In the genomic region with DNA sequence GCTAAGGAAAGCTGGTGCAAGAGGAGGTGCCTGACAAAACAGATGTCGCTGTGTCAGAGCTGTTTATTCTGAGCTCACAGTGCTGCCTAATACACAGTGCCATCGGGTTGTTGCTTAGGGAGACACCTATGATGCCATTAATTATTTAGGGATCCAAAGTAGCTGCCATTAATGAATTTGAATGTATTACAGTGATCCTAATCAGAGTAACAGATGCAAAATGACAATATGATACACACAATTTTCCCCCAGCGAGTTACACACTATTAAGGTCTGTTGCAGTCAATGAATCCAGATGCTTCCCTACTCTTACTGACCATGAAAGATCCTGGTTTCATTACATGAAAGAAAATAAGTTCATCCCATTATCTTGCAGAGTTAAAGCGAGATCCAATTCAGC, we compare ENCODE assay signal across 28 cellular contexts.
"Had no signal": no experiment of that assay in that cellular context is flagged by ENCODE, and none has a peak within 500 bp of the region (broad histone marks: within the 10 kb centered on the region; RNA-seq: fewer than 3 reads in every experiment).

No MANE protein-coding gene starts in this region.

- H3K27me3 Mint-ChIP-seq: activated CD4-positive, alpha-beta T cell treated with anti-CD3 and anti-CD28 coated beads, Interleukin-2, amount 10 ng/mL, durations not matched to agents 24 days and 14 days had no signal

- DNase-seq: activated CD4-positive, alpha-beta memory T cell treated with anti-CD3 and anti-CD28 coated beads for 36 hours; activated CD4-positive, alpha-beta T cell treated with anti-CD3 and anti-CD28 coated beads, Interleukin-2, amount 10 ng/mL, durations not matched to agents 24 days and 14 days; activated CD8-positive, alpha-beta memory T cell treated with anti-CD3 and anti-CD28 coated beads, Interleukin-2, amount 50 U/mL, for 4 hours; activated gamma-delta T cell treated with Interleukin-2 at 50 U/mL for 16 hours; activated naive CD4-positive, alpha-beta T cell treated with anti-CD3 and anti-CD28 coated beads for 36 hours; activated T-cell treated with anti-CD3 and anti-CD28 coated beads for 4 hours; activated T-cell treated with anti-CD3 and anti-CD28 coated beads, Interleukin-2, amount 50 U/mL, for 4 hours; adrenal gland; body of pancreas; Kasumi-1; MM.1S; NCI-H1092 treated with DMSO at 0.1 percent for 48 hours; NCI-H1417; NCI-H146; NCI-H1930; NCI-H2081 treated with DMSO at 0.1 percent for 48 hours; NCI-H510A; NCI-H69; PC-9; SIG-M5 had no signal

- H3K4me2 ChIP-seq: PC-9 had no signal

- H3K4me3 Mint-ChIP-seq: activated CD4-positive, alpha-beta memory T cell treated with anti-CD3 and anti-CD28 coated beads for 36 hours; activated CD4-positive, alpha-beta T cell treated with anti-CD3 and anti-CD28 coated beads, Interleukin-2, amount 10 ng/mL, durations not matched to agents 24 days and 14 days; activated naive CD4-positive, alpha-beta T cell treated with anti-CD3 and anti-CD28 coated beads for 36 hours; activated T-cell treated with anti-CD3 and anti-CD28 coated beads, Interleukin-2, amount 50 U/mL, for 4 hours; activated T-helper 1 cell treated with anti-CD3 and anti-CD28 coated beads, Interleukin-12 subunit alpha, Interleukin-12 subunit beta, Interleukin-2, Interleukin-4 antibody, amounts not matched to agents 30 ng/mL and 10 ng/mL and 1 ng/mL, durations not matched to agents 14 hours and 24 hours and 36 hours; T-helper 1 cell treated with Interleukin-12 subunit alpha and Interleukin-12 subunit beta and Interleukin-4 antibody, amounts not matched to agents 30 μg/mL and 1 μg/mL, for 36 hours; T-helper 2 cell treated with Interferon-gamma antibody and Interleukin-4, amounts not matched to agents 5 μg/mL and 100 μg/mL, for 36 hours had no signal

- H3K27ac Mint-ChIP-seq: activated CD4-positive, alpha-beta memory T cell treated with anti-CD3 and anti-CD28 coated beads for 36 hours; activated CD4-positive, alpha-beta T cell treated with anti-CD3 and anti-CD28 coated beads, Interleukin-2, amount 10 ng/mL, durations not matched to agents 24 days and 14 days; activated naive CD4-positive, alpha-beta T cell treated with anti-CD3 and anti-CD28 coated beads for 36 hours; activated naive CD4-positive, alpha-beta T cell treated with anti-CD3 and anti-CD28 coated beads, Interleukin-2, amount 50 U/mL, for 72 hours; activated T-helper 1 cell treated with anti-CD3 and anti-CD28 coated beads, Interleukin-12 subunit alpha, Interleukin-12 subunit beta, Interleukin-2, Interleukin-4 antibody, amounts not matched to agents 30 ng/mL and 10 ng/mL and 1 ng/mL, durations not matched to agents 14 hours and 24 hours and 36 hours; T-helper 1 cell treated with Interleukin-12 subunit alpha and Interleukin-12 subunit beta and Interleukin-4 antibody, amounts not matched to agents 30 μg/mL and 1 μg/mL, for 36 hours; T-helper 2 cell treated with Interferon-gamma antibody and Interleukin-4, amounts not matched to agents 5 μg/mL and 100 μg/mL, for 36 hours had no signal

- H3K4me1 ChIP-seq: adrenal gland, body of pancreas, breast epithelium had no signal

- H3K9me3 ChIP-seq: adrenal gland, body of pancreas, breast epithelium had no signal

- H3K4me3 ChIP-seq: adrenal gland, body of pancreas, breast epithelium, coronary artery, PC-9 had no signal

- H3K36me3 ChIP-seq: adrenal gland, breast epithelium had no signal

- H3K27ac ChIP-seq: adrenal gland, body of pancreas, breast epithelium, coronary artery, PC-9, RWPE1 had no signal

- H3K9me3 Mint-ChIP-seq: activated CD4-positive, alpha-beta memory T cell treated with anti-CD3 and anti-CD28 coated beads for 36 hours; activated CD4-positive, alpha-beta T cell treated with anti-CD3 and anti-CD28 coated beads, Interleukin-2, amount 10 ng/mL, durations not matched to agents 24 days and 14 days; activated naive CD4-positive, alpha-beta T cell treated with anti-CD3 and anti-CD28 coated beads for 36 hours; activated naive CD4-positive, alpha-beta T cell treated with anti-CD3 and anti-CD28 coated beads, Interleukin-2, amount 50 U/mL, for 72 hours; activated T-cell treated with anti-CD3 and anti-CD28 coated beads, Interleukin-2, amount 50 U/mL, for 4 hours; activated T-helper 1 cell treated with anti-CD3 and anti-CD28 coated beads, Interleukin-12 subunit alpha, Interleukin-12 subunit beta, Interleukin-2, Interleukin-4 antibody, amounts not matched to agents 30 ng/mL and 10 ng/mL and 1 ng/mL, durations not matched to agents 14 hours and 24 hours and 36 hours; T-helper 1 cell treated with Interleukin-12 subunit alpha and Interleukin-12 subunit beta and Interleukin-4 antibody, amounts not matched to agents 30 μg/mL and 1 μg/mL, for 36 hours; T-helper 2 cell treated with Interferon-gamma antibody and Interleukin-4, amounts not matched to agents 5 μg/mL and 100 μg/mL, for 36 hours had no signal

- H3K4me1 Mint-ChIP-seq: activated CD4-positive, alpha-beta T cell treated with anti-CD3 and anti-CD28 coated beads, Interleukin-2, amount 10 ng/mL, durations not matched to agents 24 days and 14 days had no signal

- ATAC-seq: activated naive CD4-positive, alpha-beta T cell treated with anti-CD3 and anti-CD28 coated beads, Interleukin-2, amount 50 U/mL, for 72 hours; activated T-cell treated with anti-CD3 and anti-CD28 coated beads, Interleukin-2, amount 50 U/mL, for 4 hours; body of pancreas; Right ventricle myocardium inferior had no signal

- H2AFZ ChIP-seq: PC-9 had no signal

- H3K36me3 Mint-ChIP-seq: activated CD4-positive, alpha-beta memory T cell treated with anti-CD3 and anti-CD28 coated beads for 36 hours; activated naive CD4-positive, alpha-beta T cell treated with anti-CD3 and anti-CD28 coated beads, Interleukin-2, amount 50 U/mL, for 72 hours had no signal

- H3K27me3 ChIP-seq: body of pancreas, breast epithelium had no signal
